1 cellular context compared by ENCODE assay signal in genomic region chr17:62902573-62903229, GRCh38.
TF ChIP-seq lines count a peak whose summit lies in the region.

No MANE protein-coding gene starts in this region.

TF ChIP-seq in SK-N-SH treated with all-trans-retinoic acid at 6 μM for 48 hours, 23 proteins besides CTCF, POLR2A, EP300 and RAD21 (continued from another document):
- no peak for TF ChIP-seq POU6F1 (CRISPR knock-in tag; IDR thresholded peaks at IDR 0.05; ENCODE audit: borderline replicate concordance, low read depth)
- TF ChIP-seq SNAI2 (CRISPR knock-in tag; IDR thresholded peaks at IDR 0.05), result no peak
- TF ChIP-seq ESRRG (CRISPR knock-in tag; IDR thresholded peaks at IDR 0.05), result no peak
- TF ChIP-seq, protein P1, sequence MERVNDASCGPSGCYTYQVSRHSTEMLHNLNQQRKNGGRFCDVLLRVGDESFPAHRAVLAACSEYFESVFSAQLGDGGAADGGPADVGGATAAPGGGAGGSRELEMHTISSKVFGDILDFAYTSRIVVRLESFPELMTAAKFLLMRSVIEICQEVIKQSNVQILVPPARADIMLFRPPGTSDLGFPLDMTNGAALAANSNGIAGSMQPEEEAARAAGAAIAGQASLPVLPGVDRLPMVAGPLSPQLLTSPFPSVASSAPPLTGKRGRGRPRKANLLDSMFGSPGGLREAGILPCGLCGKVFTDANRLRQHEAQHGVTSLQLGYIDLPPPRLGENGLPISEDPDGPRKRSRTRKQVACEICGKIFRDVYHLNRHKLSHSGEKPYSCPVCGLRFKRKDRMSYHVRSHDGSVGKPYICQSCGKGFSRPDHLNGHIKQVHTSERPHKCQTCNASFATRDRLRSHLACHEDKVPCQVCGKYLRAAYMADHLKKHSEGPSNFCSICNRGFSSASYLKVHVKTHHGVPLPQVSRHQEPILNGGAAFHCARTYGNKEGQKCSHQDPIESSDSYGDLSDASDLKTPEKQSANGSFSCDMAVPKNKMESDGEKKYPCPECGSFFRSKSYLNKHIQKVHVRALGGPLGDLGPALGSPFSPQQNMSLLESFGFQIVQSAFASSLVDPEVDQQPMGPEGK (CRISPR knock-in tag; IDR thresholded peaks at IDR 0.05; ENCODE audit: borderline replicate concordance), result no peak
- TF ChIP-seq ZNF8 (CRISPR knock-in tag; IDR thresholded peaks at IDR 0.05), result no peak
- TF ChIP-seq CSRNP3 (CRISPR knock-in tag; IDR thresholded peaks at IDR 0.05), result no peak
- no peak for TF ChIP-seq CREB5 (CRISPR knock-in tag; IDR thresholded peaks at IDR 0.05; ENCODE audit: low read depth)
- TF ChIP-seq, protein P2, sequence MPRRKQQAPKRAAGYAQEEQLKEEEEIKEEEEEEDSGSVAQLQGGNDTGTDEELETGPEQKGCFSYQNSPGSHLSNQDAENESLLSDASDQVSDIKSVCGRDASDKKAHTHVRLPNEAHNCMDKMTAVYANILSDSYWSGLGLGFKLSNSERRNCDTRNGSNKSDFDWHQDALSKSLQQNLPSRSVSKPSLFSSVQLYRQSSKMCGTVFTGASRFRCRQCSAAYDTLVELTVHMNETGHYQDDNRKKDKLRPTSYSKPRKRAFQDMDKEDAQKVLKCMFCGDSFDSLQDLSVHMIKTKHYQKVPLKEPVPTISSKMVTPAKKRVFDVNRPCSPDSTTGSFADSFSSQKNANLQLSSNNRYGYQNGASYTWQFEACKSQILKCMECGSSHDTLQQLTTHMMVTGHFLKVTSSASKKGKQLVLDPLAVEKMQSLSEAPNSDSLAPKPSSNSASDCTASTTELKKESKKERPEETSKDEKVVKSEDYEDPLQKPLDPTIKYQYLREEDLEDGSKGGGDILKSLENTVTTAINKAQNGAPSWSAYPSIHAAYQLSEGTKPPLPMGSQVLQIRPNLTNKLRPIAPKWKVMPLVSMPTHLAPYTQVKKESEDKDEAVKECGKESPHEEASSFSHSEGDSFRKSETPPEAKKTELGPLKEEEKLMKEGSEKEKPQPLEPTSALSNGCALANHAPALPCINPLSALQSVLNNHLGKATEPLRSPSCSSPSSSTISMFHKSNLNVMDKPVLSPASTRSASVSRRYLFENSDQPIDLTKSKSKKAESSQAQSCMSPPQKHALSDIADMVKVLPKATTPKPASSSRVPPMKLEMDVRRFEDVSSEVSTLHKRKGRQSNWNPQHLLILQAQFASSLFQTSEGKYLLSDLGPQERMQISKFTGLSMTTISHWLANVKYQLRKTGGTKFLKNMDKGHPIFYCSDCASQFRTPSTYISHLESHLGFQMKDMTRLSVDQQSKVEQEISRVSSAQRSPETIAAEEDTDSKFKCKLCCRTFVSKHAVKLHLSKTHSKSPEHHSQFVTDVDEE (CRISPR knock-in tag; IDR thresholded peaks at IDR 0.05), result no peak
- no peak for TF ChIP-seq OSR1 (CRISPR knock-in tag; IDR thresholded peaks at IDR 0.05)
- TF ChIP-seq BACH2 (CRISPR knock-in tag; IDR thresholded peaks at IDR 0.05; ENCODE audit: borderline replicate concordance), result no peak
- TF ChIP-seq ISL1 (CRISPR knock-in tag; IDR thresholded peaks at IDR 0.05), result no peak
TF ChIP-seq in SK-N-SH treated with all-trans-retinoic acid at 6 μM for 48 hours: peak in this region for 0.
